Comparison of ENCODE assay signal across 12 cellular contexts in the genomic region with DNA sequence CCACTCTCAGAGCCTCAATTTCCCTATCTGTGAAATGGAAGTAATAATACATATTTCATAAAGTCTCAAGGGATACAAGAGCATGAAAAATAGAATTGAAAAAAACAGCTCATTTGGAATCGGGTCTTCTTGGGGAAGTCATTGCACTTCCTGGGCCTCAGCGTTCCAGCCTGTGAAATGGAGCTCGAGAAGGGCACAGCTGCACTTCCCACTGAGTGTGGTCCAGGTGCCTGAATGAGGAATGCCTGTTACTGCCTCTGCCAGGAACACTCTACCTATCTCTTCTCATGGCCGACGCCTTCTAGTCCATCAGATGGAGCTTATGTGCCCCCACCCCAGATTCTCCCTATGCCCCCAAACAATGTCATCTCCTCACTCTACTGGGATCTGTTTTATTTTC. TPM values are rescaled to one million over a fixed set of nuclear protein-coding genes. Genes with fewer than 3 reads are reported as not detected.
DNase-seq lines count a peak whose midpoint lies in the region; ATAC-seq and TF ChIP-seq lines count a peak whose summit lies in the region.
"Had no signal": no experiment of that assay in that cellular context is flagged by ENCODE, and none has a peak within 500 bp of the region (broad histone marks: within the 10 kb centered on the region; RNA-seq: fewer than 3 reads in every experiment).

No MANE protein-coding gene starts in this region.

- TF ChIP-seq CTCF in tibial artery (IDR thresholded peaks at IDR 0.05): no peak

- H3K4me3 Mint-ChIP-seq in activated T-cell treated with anti-CD3 and anti-CD28 coated beads, Interleukin-2, amount 50 U/mL, for 4 hours: peak overlapping the region; percentile 2
- H3K4me3 Mint-ChIP-seq in activated T-cell treated with anti-CD3 and anti-CD28 coated beads, Interleukin-2, amount 50 U/mL, for 24 hours: no peak overlapping the region
- peak overlapping the region; percentile 33 to 66 (median 58) for H3K4me3 Mint-ChIP-seq in immature natural killer cell

- no peak for ATAC-seq in activated T-cell treated with anti-CD3 and anti-CD28 coated beads, Interleukin-2, amount 50 U/mL, for 4 hours
- ATAC-seq in GM19452 (IDR thresholded peaks at IDR 0.05; ENCODE audit: unreplicated experiment) (no peak), GM21447 (IDR thresholded peaks at IDR 0.05; ENCODE audit: unreplicated experiment) (no peak)

- peaks cover 18% of the 10 kb centered on the region for H3K36me3 ChIP-seq in SJSA1
- H3K36me3 ChIP-seq in tibial artery: no peaks in the 10 kb centered on the region

- H3K27ac ChIP-seq in SJSA1 (peak overlapping the region; percentile 87; the same call in 1 of the 2 replicates), tibial artery (peak overlapping the region; percentile 69 to 88)
- H3K27ac ChIP-seq: HL-60 had no signal

- no peak for DNase-seq in activated T-cell treated with anti-CD3 and anti-CD28 coated beads, Interleukin-2, amount 50 U/mL, for 4 hours
- DNase-seq in activated T-cell treated with anti-CD3 and anti-CD28 coated beads, Interleukin-2, amount 50 U/mL, for 24 hours: no peak
- DNase-seq in SJSA1 (ENCODE audit: low read depth in 1 of 2, low spot score in 2 of 2): no peak
- no peak for DNase-seq in immature natural killer cell
- peak in 1 of 2 donors; percentile 51 for DNase-seq in tibial artery
- DNase-seq in DMS79 treated with DMSO at 0.1 percent for 48 hours (lab: John Stamatoyannopoulos, UW): no peak
- DNase-seq: amniotic stem cell; CD4-positive, alpha-beta T cell; stimulated activated CD4-positive, alpha-beta T cell treated with anti-CD3 and anti-CD28 coated beads, Interleukin-2, amount 100 ng/mL, for 24 hours had no signal

- H3K36me3 Mint-ChIP-seq in activated T-cell treated with anti-CD3 and anti-CD28 coated beads, Interleukin-2, amount 50 U/mL, for 4 hours (ENCODE audit: insufficient read depth): no peaks in the 10 kb centered on the region
- H3K36me3 Mint-ChIP-seq in activated T-cell treated with anti-CD3 and anti-CD28 coated beads, Interleukin-2, amount 50 U/mL, for 24 hours (ENCODE audit: low read depth): no peaks in the 10 kb centered on the region
- no peaks in the 10 kb centered on the region for H3K36me3 Mint-ChIP-seq in immature natural killer cell

- no peak overlapping the region for H3K27ac Mint-ChIP-seq in activated T-cell treated with anti-CD3 and anti-CD28 coated beads, Interleukin-2, amount 50 U/mL, for 24 hours
- no peak overlapping the region for H3K27ac Mint-ChIP-seq in immature natural killer cell
- H3K27ac Mint-ChIP-seq: CD4-positive, alpha-beta T cell had no signal

- H3K4me1 Mint-ChIP-seq in activated T-cell treated with anti-CD3 and anti-CD28 coated beads, Interleukin-2, amount 50 U/mL, for 4 hours (ENCODE audit: low read depth): peaks cover 1% of the 10 kb centered on the region
- H3K4me1 Mint-ChIP-seq in activated T-cell treated with anti-CD3 and anti-CD28 coated beads, Interleukin-2, amount 50 U/mL, for 24 hours (ENCODE audit: low read depth): peaks cover 4% of the 10 kb centered on the region
- peaks cover 8 to 13% of the 10 kb centered on the region in 2 donors for H3K4me1 Mint-ChIP-seq in immature natural killer cell

- intact Hi-C loops in tibial artery (cut with DNase I; ENCODE audit: low total_unique reads): loop anchor here (5.0 kb wide), 1 partner anchor 57 kb away; no protein-coding TSS in a partner anchor

- H3K4me1 ChIP-seq in SJSA1 (replicated peaks): peaks cover 31% of the 10 kb centered on the region
- H3K4me1 ChIP-seq in tibial artery: peaks cover 0 to 51% (median 44%) of the 10 kb centered on the region in 4 donors

- H3K27me3 ChIP-seq in SJSA1 (replicated peaks): no peaks in the 10 kb centered on the region
- no peaks in the 10 kb centered on the region for H3K27me3 ChIP-seq in tibial artery

- no peaks in the 10 kb centered on the region for H3K9me3 Mint-ChIP-seq in activated T-cell treated with anti-CD3 and anti-CD28 coated beads, Interleukin-2, amount 50 U/mL, for 4 hours
- no peaks in the 10 kb centered on the region for H3K9me3 Mint-ChIP-seq in activated T-cell treated with anti-CD3 and anti-CD28 coated beads, Interleukin-2, amount 50 U/mL, for 24 hours
- H3K9me3 Mint-ChIP-seq in immature natural killer cell: no peaks in the 10 kb centered on the region
- H3K9me3 Mint-ChIP-seq: CD4-positive, alpha-beta T cell had no signal

- H3K27me3 Mint-ChIP-seq in activated T-cell treated with anti-CD3 and anti-CD28 coated beads, Interleukin-2, amount 50 U/mL, for 4 hours (ENCODE audit: low read depth): peaks cover 44% of the 10 kb centered on the region
- peaks cover 59% of the 10 kb centered on the region for H3K27me3 Mint-ChIP-seq in activated T-cell treated with anti-CD3 and anti-CD28 coated beads, Interleukin-2, amount 50 U/mL, for 24 hours
- peaks cover 7 to 19% (median 8%) of the 10 kb centered on the region in 3 donors for H3K27me3 Mint-ChIP-seq in immature natural killer cell (ENCODE audit: low read depth in 3 of 3)

- H3K4me3 ChIP-seq in SJSA1 (no peak overlapping the region; the same call in 1 of the 2 replicates), tibial artery (no peak overlapping the region)

- peaks cover 4% of the 10 kb centered on the region for H3K9me3 ChIP-seq in SJSA1 (replicated peaks)
- no peaks in the 10 kb centered on the region for H3K9me3 ChIP-seq in tibial artery

RNA-seq across cellular contexts. Expression of gene NEURL1B, which starts 0.9 kb away (rescaled TPM):
- total RNA-seq in activated T-cell treated with anti-CD3 and anti-CD28 coated beads, Interleukin-2, amount 50 U/mL, for 4 hours: under 1 TPM; 0.03 to 0.13 (median 0.05) TPM
- total RNA-seq in SJSA1 (2014; rRNA removed; shearing (Covaris generic)): 7.4 and 15.4 TPM in 2 replicates
- under 1 TPM in 1 of 3 donors, not detected in 2; 0.09 TPM for polyA plus RNA-seq in immature natural killer cell
